In genomic region chr2:159098815-159099455, GRCh38 we compare ENCODE assay signal across 13 cellular contexts.
DNase-seq lines count a peak whose midpoint lies in the region; ATAC-seq and TF ChIP-seq lines count a peak whose summit lies in the region.
"Had no signal": no experiment of that assay in that cellular context is flagged by ENCODE, and none has a peak within 500 bp of the region (broad histone marks: within the 10 kb centered on the region; RNA-seq: fewer than 3 reads in every experiment).

No MANE protein-coding gene starts in this region.

- intact Hi-C loops in left ventricle myocardium inferior (cut with micrococcal nuclease) (loop anchor here (10.0 kb wide), 1 partner anchor 104 kb away; no protein-coding TSS in a partner anchor), Right ventricle myocardium superior (cut with DNase I) (loop anchor here (10.0 kb wide), 1 partner anchor 54 kb away; no protein-coding TSS in a partner anchor), lower lobe of right lung (cut with DNase I) (no loop called here), posterior cingulate gyrus (cut with DNase I) (no loop called here)

- DNase-seq in left ventricle myocardium inferior: no peak
- no peak for DNase-seq in Right ventricle myocardium superior
- DNase-seq in amniotic epithelial cell (ENCODE audit: low read depth): peak; percentile 51
- DNase-seq in lower lobe of right lung: no peak
- DNase-seq in posterior cingulate gyrus: no peak
- no peak for DNase-seq in AG20443 (ENCODE audit: low spot score)
- no peak for DNase-seq in MG63
- no peak for DNase-seq in epidermal melanocyte (ENCODE audit: insufficient read length, low spot score)
- DNase-seq: activated CD4-positive, alpha-beta T cell treated with anti-CD3 and anti-CD28 coated beads, Interleukin-2, amount 50 U/mL, for 1 hour; GM23248; NCI-H187 treated with DMSO at 0.1 percent for 48 hours had no signal

- H3K4me1 ChIP-seq in left ventricle myocardium inferior (peaks cover 68% of the 10 kb centered on the region), lower lobe of right lung (peaks cover 57% of the 10 kb centered on the region)

- H3K27ac ChIP-seq in left ventricle myocardium inferior (replicated peaks) (peak overlapping the region; percentile 84), lower lobe of right lung (peak overlapping the region; percentile 20)
- H3K27ac ChIP-seq: GM23248, HL-60 had no signal

- H3K27me3 ChIP-seq in left ventricle myocardium inferior (ENCODE audit: low read depth) (no peaks in the 10 kb centered on the region), lower lobe of right lung (ENCODE audit: low read depth) (no peaks in the 10 kb centered on the region), MG63 (no peaks in the 10 kb centered on the region)
- H3K27me3 ChIP-seq: tibial nerve had no signal

- TF ChIP-seq CTCF in left ventricle myocardium inferior (IDR thresholded peaks at IDR 0.05; ENCODE audit: borderline replicate concordance): no peak
- no peak for TF ChIP-seq CTCF in lower lobe of right lung (IDR thresholded peaks at IDR 0.05)

- H3K36me3 ChIP-seq in left ventricle myocardium inferior (peaks cover 10% of the 10 kb centered on the region), lower lobe of right lung (no peaks in the 10 kb centered on the region), MG63 (no peaks in the 10 kb centered on the region; the same call in 1 of the 2 replicates)
- H3K36me3 ChIP-seq: tibial nerve had no signal

- H3K9me3 ChIP-seq in left ventricle myocardium inferior (replicated peaks): peaks cover 13% of the 10 kb centered on the region
- H3K9me3 ChIP-seq in lower lobe of right lung: peaks cover 5% of the 10 kb centered on the region
- peaks cover 9% of the 10 kb centered on the region; the same call in 1 of the 2 replicates for H3K9me3 ChIP-seq in MG63

- ATAC-seq in Right ventricle myocardium superior (ENCODE audit: poor library complexity): no peak
- peak in 1 of 2 donors; percentile 61 for ATAC-seq in lower lobe of right lung

- H3K4me3 ChIP-seq in left ventricle myocardium inferior: no peak overlapping the region
- H3K4me3 ChIP-seq in lower lobe of right lung: no peak overlapping the region
- H3K4me3 ChIP-seq in MG63: no peak overlapping the region
- H3K4me3 ChIP-seq: GM23248, tibial nerve had no signal

Comparison
In these comparisons a context has a peak if more than half of its experiments do, and no peak if none do; other contexts are left out.
1. intact Hi-C loops: an anchor here in left ventricle myocardium inferior (10.0 kb wide) and Right ventricle myocardium superior (10.0 kb wide); none called in lower lobe of right lung and posterior cingulate gyrus.